In the genomic region with DNA sequence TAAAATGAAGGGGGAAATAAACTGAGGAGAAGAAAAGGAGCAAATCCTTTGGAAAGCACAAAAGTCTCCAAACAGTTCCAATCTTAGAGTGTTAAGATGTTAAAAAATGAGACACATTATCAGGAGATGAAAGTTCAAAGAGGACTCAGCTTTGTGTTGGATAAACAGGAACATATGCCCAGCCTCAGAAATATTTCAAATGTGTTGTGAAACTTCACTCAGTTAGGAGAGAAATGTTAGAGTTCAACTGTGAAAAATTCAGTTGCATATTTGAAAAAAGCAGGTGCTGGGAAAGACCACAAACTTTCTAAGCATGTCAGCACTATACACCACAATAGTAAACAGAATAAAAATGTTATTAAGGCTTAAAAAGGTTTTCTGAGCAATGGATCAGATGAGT, we compare ENCODE assay signal across 18 cellular contexts.
"Had no signal": no experiment of that assay in that cellular context is flagged by ENCODE, and none has a peak within 500 bp of the region (broad histone marks: within the 10 kb centered on the region; RNA-seq: fewer than 3 reads in every experiment).

No MANE protein-coding gene starts in this region.

- ATAC-seq: activated CD8-positive, alpha-beta T cell treated with anti-CD3 and anti-CD28 coated beads for 36 hours; gastrocnemius medialis; heart left ventricle; left colon; lower lobe of right lung; stimulated activated naive CD8-positive, alpha-beta T cell treated with anti-CD3 and anti-CD28 coated beads, Interleukin-15, Interleukin-2, amounts not matched to agents 100 U/mL and 50 U/mL, for 24 hours had no signal

- DNase-seq: activated B cell treated with CpG ODN at 0.5 μM for 24 hours; activated CD4-positive, alpha-beta T cell treated with anti-CD3 and anti-CD28 coated beads for 48 hours; activated CD8-positive, alpha-beta T cell treated with anti-CD3 and anti-CD28 coated beads for 36 hours; activated naive CD4-positive, alpha-beta T cell; caudate nucleus; colonic mucosa; effector CD4-positive, alpha-beta T cell; gastrocnemius medialis; heart left ventricle; left colon; lower lobe of right lung; retina; small intestine; stimulated activated CD4-positive, alpha-beta T cell treated with anti-CD3 and anti-CD28 coated beads, Interleukin-4, amount 100 ng/mL, for 24 hours; stimulated activated naive CD8-positive, alpha-beta T cell treated with anti-CD3 and anti-CD28 coated beads, Interleukin-15, Interleukin-2, amounts not matched to agents 100 U/mL and 50 U/mL, for 24 hours; SW 1271 had no signal

- H3K4me1 ChIP-seq: colonic mucosa, esophagus muscularis mucosa, gastrocnemius medialis, heart left ventricle, lower lobe of right lung, suprapubic skin had no signal

- H3K36me3 ChIP-seq: colonic mucosa, esophagus muscularis mucosa, gastrocnemius medialis, heart left ventricle, lower lobe of right lung, suprapubic skin had no signal

- H3K27me3 ChIP-seq: colonic mucosa, esophagus muscularis mucosa, gastrocnemius medialis, heart left ventricle, suprapubic skin had no signal

- H3K9me3 ChIP-seq: colonic mucosa, gastrocnemius medialis, heart left ventricle, lower lobe of right lung, suprapubic skin had no signal

- H3K4me3 ChIP-seq: colonic mucosa, esophagus muscularis mucosa, gastrocnemius medialis, heart left ventricle, lower lobe of right lung, suprapubic skin had no signal
